8 cellular contexts compared by ENCODE assay signal in the genomic region with DNA sequence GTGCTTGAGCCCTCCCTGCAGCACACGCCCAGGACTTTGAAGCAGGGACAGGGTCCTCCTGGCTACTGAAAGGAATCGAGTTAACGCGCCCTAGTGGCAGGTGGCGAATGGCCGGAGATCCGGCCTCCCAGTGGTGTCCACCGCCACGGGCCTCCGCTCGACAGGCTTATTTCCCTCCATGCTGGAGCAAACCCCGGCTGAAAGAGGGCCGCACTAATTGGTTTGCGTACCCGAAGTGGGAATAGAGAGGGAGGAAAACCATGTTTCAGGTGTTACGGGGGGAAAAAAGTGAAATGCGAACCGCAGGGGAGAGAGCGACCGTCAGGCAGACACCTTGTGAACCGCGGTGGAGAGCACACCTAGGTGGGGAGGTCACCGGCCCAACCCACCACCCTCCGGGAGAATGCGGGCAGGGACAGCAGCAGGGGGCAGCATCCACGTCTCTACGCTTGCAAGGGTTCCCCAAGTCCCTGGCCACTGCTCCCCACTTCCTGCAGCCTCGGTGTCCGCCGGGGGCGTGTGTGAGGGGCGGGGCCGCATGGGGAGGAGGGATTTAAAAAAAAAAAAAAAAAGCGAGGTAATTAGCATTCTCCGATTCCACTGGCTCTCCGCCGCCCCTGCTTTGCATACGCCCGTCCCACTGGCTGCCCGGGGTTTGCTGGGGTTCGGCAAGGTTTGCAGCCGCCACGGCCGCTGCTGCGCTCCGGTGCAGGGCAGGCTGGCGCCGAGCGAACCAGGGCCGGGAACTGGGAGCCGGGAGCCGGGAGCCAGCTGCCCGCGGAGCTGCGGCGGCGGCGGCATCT.
DNase-seq lines count a peak whose midpoint lies in the region; ATAC-seq and TF ChIP-seq lines count a peak whose summit lies in the region.

No MANE protein-coding gene starts in this region.

- no peak overlapping the region for H3K18ac ChIP-seq in mesendoderm (ENCODE audit: low read length)

- H3K27ac Mint-ChIP-seq in effector memory CD8-positive, alpha-beta T cell, result peak overlapping the region in 1 of 2 donors; percentile 69

- CTCF ChIA-PET in HEK293T (lab: Yijun Ruan, JAX), result interaction anchor here (1.2 kb wide), 1 partner anchor 186 kb away, joined by 5 read pairs; no protein-coding TSS in a partner anchor

- H3K56ac ChIP-seq in mesendoderm (ENCODE audit: low read length), result peak overlapping the region; percentile 77

- no peak overlapping the region for H2BK15ac ChIP-seq in mesendoderm (replicated peaks; ENCODE audit: low read depth)

- POLR2A ChIA-PET in HEK293T (lab: Yijun Ruan, JAX), result no interaction called here

- peak; percentile 24 for TF ChIP-seq CTCF in AG09309 (IDR thresholded peaks at IDR 0.05; ENCODE audit: control insufficient read depth, insufficient read depth, low read depth, low read length, missing control alignments)

- WGBS in mesendoderm (ENCODE audit: extremely low coverage, insufficient coverage, low lambda C conversion rate), result no CpG with 5 or more reads among the region's 58 CpGs

- no peak overlapping the region for H3K4ac ChIP-seq in mesendoderm (ENCODE audit: low read depth, low read length)

- H3K27me3 Mint-ChIP-seq in effector memory CD8-positive, alpha-beta T cell, result peaks cover 14 to 18% of the 10 kb centered on the region in 2 donors

- no peak overlapping the region for H4K5ac ChIP-seq in mesendoderm (ENCODE audit: low read length)

- H3K79me1 ChIP-seq in mesendoderm (ENCODE audit: low read length), result no peaks in the 10 kb centered on the region

- peaks cover 23 to 34% of the 10 kb centered on the region in 2 donors for H3K4me1 Mint-ChIP-seq in effector memory CD8-positive, alpha-beta T cell (ENCODE audit: low read depth in 2 of 2)

- no peaks in the 10 kb centered on the region for H3K79me2 ChIP-seq in mesendoderm (ENCODE audit: control insufficient read depth, insufficient read depth, low read length)

- H3K9ac ChIP-seq in mesendoderm (ENCODE audit: low read length), result peak overlapping the region; percentile 68

- peak overlapping the region; percentile 67 for H3K4me2 ChIP-seq in mesendoderm (ENCODE audit: low read length)

- peak; percentile 41 for DNase-seq in AG09309 (ENCODE audit: low read depth)
- peak; percentile 91 for DNase-seq in HEK293T (ENCODE audit: extremely low spot score)
- DNase-seq in NCI-H524 (lab: John Stamatoyannopoulos, UW), result peak; percentile 75 to 76
- peak in 2 of 3 experiments; percentile 46 to 66 for DNase-seq in activated CD8-positive, alpha-beta memory T cell treated with anti-CD3 and anti-CD28 coated beads for 48 hours (ENCODE audit: low read depth in 2 of 3, low spot score in 2 of 3)
- peak; percentile 68 to 77 (median 76) for DNase-seq in effector memory CD8-positive, alpha-beta T cell
- DNase-seq in mesendoderm, result peak; percentile 96
- peak; percentile 69 for DNase-seq in stimulated activated CD8-positive, alpha-beta memory T cell treated with anti-CD3 and anti-CD28 coated beads, Interleukin-12 subunit alpha, Interleukin-12 subunit beta, amount 100 ng/mL, for 4 hours (ENCODE audit: low read depth)

- H4K8ac ChIP-seq in mesendoderm (ENCODE audit: low read depth, low read length), result no peak overlapping the region

- peak overlapping the region; percentile 96 to 97 for H3K4me3 Mint-ChIP-seq in effector memory CD8-positive, alpha-beta T cell

- no peaks in the 10 kb centered on the region for H3K36me3 ChIP-seq in mesendoderm (ENCODE audit: control insufficient read depth, insufficient read depth, low read length)

- peaks cover 23% of the 10 kb centered on the region for H3K36me3 Mint-ChIP-seq in effector memory CD8-positive, alpha-beta T cell (ENCODE audit: insufficient read depth)

- H3K4me1 ChIP-seq in mesendoderm (ENCODE audit: control insufficient read depth, low read depth, low read length), result no peaks in the 10 kb centered on the region

- no peaks in the 10 kb centered on the region for H3K9me3 Mint-ChIP-seq in effector memory CD8-positive, alpha-beta T cell

- H3K4me3 ChIP-seq in AG09309 (ENCODE audit: control insufficient read depth, low read depth, low read length) (peak overlapping the region; percentile 42), mesendoderm (ENCODE audit: low read length) (peak overlapping the region; percentile 38)

- peak; percentile 66 for ATAC-seq in effector memory CD8-positive, alpha-beta T cell (replicated peaks)
- ATAC-seq in HG02798 (IDR thresholded peaks at IDR 0.05; ENCODE audit: poor library complexity, unreplicated experiment), result no peak

- no peak overlapping the region for H3K27ac ChIP-seq in mesendoderm (ENCODE audit: low read depth, low read length)

- H2BK5ac ChIP-seq in mesendoderm (ENCODE audit: low read length), result no peak overlapping the region

- no peak overlapping the region for H3K23ac ChIP-seq in mesendoderm (ENCODE audit: low read length)

- no peak overlapping the region for H2AK5ac ChIP-seq in mesendoderm (ENCODE audit: low read length)

- no peaks in the 10 kb centered on the region for H3K27me3 ChIP-seq in mesendoderm (ENCODE audit: insufficient read depth, low read length, poor library complexity)

- no peak overlapping the region for H2BK120ac ChIP-seq in mesendoderm (ENCODE audit: low read depth, low read length)

TF ChIP-seq in HEK293T, 16 proteins besides CTCF, POLR2A, EP300 and RAD21:
- TF ChIP-seq FOXA1 (IDR thresholded peaks at IDR 0.05), result no peak
- no peak for TF ChIP-seq CTBP1 (IDR thresholded peaks at IDR 0.05; ENCODE audit: borderline replicate concordance)
- peak; percentile 97 for TF ChIP-seq ZNF384 (IDR thresholded peaks at IDR 0.05)
- no peak for TF ChIP-seq ARNT (IDR thresholded peaks at IDR 0.05)
- no peak for TF ChIP-seq FOXM1 (IDR thresholded peaks at IDR 0.05; ENCODE audit: borderline replicate concordance)
- no peak for TF ChIP-seq ELF4 (IDR thresholded peaks at IDR 0.05)
- no peak for TF ChIP-seq NFRKB (IDR thresholded peaks at IDR 0.05)
- peak; percentile 61 for TF ChIP-seq L3MBTL2 (conservative IDR thresholded peaks at IDR 0.05)
- no peak for TF ChIP-seq TARDBP (IDR thresholded peaks at IDR 0.05)
- TF ChIP-seq SP1 (IDR thresholded peaks at IDR 0.05), result no peak
- TF ChIP-seq BHLHE40 (IDR thresholded peaks at IDR 0.05; ENCODE audit: borderline replicate concordance), result no peak
- no peak for TF ChIP-seq FOXK2 (IDR thresholded peaks at IDR 0.05)
- TF ChIP-seq, protein P1, sequence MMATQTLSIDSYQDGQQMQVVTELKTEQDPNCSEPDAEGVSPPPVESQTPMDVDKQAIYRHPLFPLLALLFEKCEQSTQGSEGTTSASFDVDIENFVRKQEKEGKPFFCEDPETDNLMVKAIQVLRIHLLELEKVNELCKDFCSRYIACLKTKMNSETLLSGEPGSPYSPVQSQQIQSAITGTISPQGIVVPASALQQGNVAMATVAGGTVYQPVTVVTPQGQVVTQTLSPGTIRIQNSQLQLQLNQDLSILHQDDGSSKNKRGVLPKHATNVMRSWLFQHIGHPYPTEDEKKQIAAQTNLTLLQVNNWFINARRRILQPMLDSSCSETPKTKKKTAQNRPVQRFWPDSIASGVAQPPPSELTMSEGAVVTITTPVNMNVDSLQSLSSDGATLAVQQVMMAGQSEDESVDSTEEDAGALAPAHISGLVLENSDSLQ (IDR thresholded peaks at IDR 0.05), result no peak
- TF ChIP-seq SUZ12 (IDR thresholded peaks at IDR 0.05), result no peak
- no peak for TF ChIP-seq HDGF (IDR thresholded peaks at IDR 0.05; ENCODE audit: borderline replicate concordance)

Comparison
In these comparisons a context has a peak if more than half of its experiments do, and no peak if none do; other contexts are left out.
1. DNase-seq: peak in every context shown above with its lines; median percentile 96 in mesendoderm; 91 in HEK293T; 76 in effector memory CD8-positive, alpha-beta T cell; 76 in NCI-H524; 69 in stimulated activated CD8-positive, alpha-beta memory T cell treated with anti-CD3 and anti-CD28 coated beads, Interleukin-12 subunit alpha, Interleukin-12 subunit beta, amount 100 ng/mL, for 4 hours; 56 in activated CD8-positive, alpha-beta memory T cell treated with anti-CD3 and anti-CD28 coated beads for 48 hours; 41 in AG09309.